In genomic region chrX:1658083-1658463, GRCh38 we compare ENCODE assay signal across 10 cellular contexts. TPM values are rescaled to one million over a fixed set of nuclear protein-coding genes. Genes with fewer than 3 reads are reported as not detected.
DNase-seq lines count a peak whose midpoint lies in the region; ATAC-seq, FAIRE-seq and TF ChIP-seq lines count a peak whose summit lies in the region.
"Had no signal": no experiment of that assay in that cellular context is flagged by ENCODE, and none has a peak within 500 bp of the region (broad histone marks: within the 10 kb centered on the region; RNA-seq: fewer than 3 reads in every experiment).

No MANE protein-coding gene starts in this region.

- TF ChIP-seq EP300 in HepG2 (IDR thresholded peaks at IDR 0.05; ENCODE audit: low read depth in 2 of 2, low read length in 2 of 2): no peak
- TF ChIP-seq EP300 in HepG2 (CRISPR knock-in tag; IDR thresholded peaks at IDR 0.05; ENCODE audit: borderline replicate concordance): no peak

- no peaks in the 10 kb centered on the region for H3K9me3 ChIP-seq in HepG2 (ENCODE audit: low read length)

- no peak overlapping the region for H2AFZ ChIP-seq in HepG2 (ENCODE audit: low read length)

- in situ Hi-C loops in HepG2 (cut with HindIII; ENCODE audit: extremely low pct_ligation_motif_present, low pct_unique_long_range_greater_than_20kb): no loop called here

- CTCF ChIA-PET in HepG2 (lab: Yijun Ruan, JAX; ENCODE audit: low intra/inter-chr PET ratio, low total read pairs): no interaction called here

- POLR2A ChIA-PET in HepG2 (lab: Yijun Ruan, JAX): no interaction called here

- no peaks in the 10 kb centered on the region for H4K20me1 ChIP-seq in HepG2 (ENCODE audit: insufficient read depth, low read length)

- BruUV-seq in HepG2 (replicated peaks; lab: Mats Ljungman, UMichigan): no TSS peak

- TF ChIP-seq CTCF in HepG2 (CRISPR knock-in tag; IDR thresholded peaks at IDR 0.05): no peak

- FAIRE-seq in HepG2 (lab: Jason Lieb, UNC): no peak

- no peak for TF ChIP-seq POLR2A in HepG2 (IDR thresholded peaks at IDR 0.05; ENCODE audit: insufficient read depth in 1 of 2, low read depth in 2 of 2, low read length in 2 of 2)

- no peak overlapping the region for H3K4me3 ChIP-seq in HepG2 (replicated peaks in 1 of 3; ENCODE audit: insufficient read depth in 1 of 3, low read depth in 2 of 3, low read length in 3 of 3)

- H3K36me3 ChIP-seq in HepG2 (replicated peaks in 1 of 2; ENCODE audit: control insufficient read depth in 1 of 2, insufficient read depth in 2 of 2, low read length in 2 of 2): no peaks in the 10 kb centered on the region

- no peaks in the 10 kb centered on the region for H3K79me2 ChIP-seq in HepG2 (ENCODE audit: insufficient read depth, low read length)

- H3K4me2 ChIP-seq in HepG2 (ENCODE audit: low read depth, low read length): peak overlapping the region; percentile 34

- no peaks in the 10 kb centered on the region for H3K4me1 ChIP-seq in HepG2 (ENCODE audit: insufficient read depth, low read length)

- peak; percentile 23 for ATAC-seq in GM21737 (IDR thresholded peaks at IDR 0.05; ENCODE audit: unreplicated experiment)
- peak; percentile 63 for ATAC-seq in SK-N-SH treated with all-trans-retinoic acid at 6 μM for 48 hours
- ATAC-seq in HepG2: peak; percentile 48

- 32% methylated on average over 13 of the region's 13 CpGs for WGBS in HepG2 (ENCODE audit: low lambda C conversion rate)

- peak; percentile 35 for DNase-seq in DMS79 (lab: John Stamatoyannopoulos, UW)
- no peak for DNase-seq in HepG2 (ENCODE audit: low spot score)
- no peak for DNase-seq in SW 1271 (lab: John Stamatoyannopoulos, UW)
- no peak for DNase-seq in NCI-H446 treated with DMSO at 0.1 percent for 48 hours (lab: John Stamatoyannopoulos, UW)
- DNase-seq in HPDE6-E6E7 (ENCODE audit: extremely low spot score): no peak
- no peak for DNase-seq in stimulated activated naive CD4-positive, alpha-beta T cell treated with Interleukin-2 at 50 U/mL for 16 hours (lab: John Stamatoyannopoulos, UW)

- H3K9ac ChIP-seq in HepG2 (ENCODE audit: insufficient read depth, low read depth, low read length): no peak overlapping the region

- no peak overlapping the region for H3K27ac ChIP-seq in HepG2 (ENCODE audit: extremely low read length, insufficient read depth, low read length)

- intact Hi-C loops in HepG2 (cut with micrococcal nuclease; ENCODE audit: unreplicated experiment): no loop called here

- TF ChIP-seq RAD21 in HepG2 (CRISPR knock-in tag; IDR thresholded peaks at IDR 0.05): no peak

- H3K27me3 ChIP-seq in HepG2 (ENCODE audit: control insufficient read depth in 1 of 2, insufficient read depth in 2 of 2, low read length in 2 of 2): no peaks in the 10 kb centered on the region

TF ChIP-seq in SK-N-SH treated with all-trans-retinoic acid at 6 μM for 48 hours, 23 proteins besides CTCF, POLR2A, EP300 and RAD21 (continues in another document):
- TF ChIP-seq ZNF565 (CRISPR knock-in tag; conservative IDR thresholded peaks at IDR 0.05; ENCODE audit: low read depth) (no peak), ZNF8 (CRISPR knock-in tag; IDR thresholded peaks at IDR 0.05) (no peak), ESRRG (CRISPR knock-in tag; IDR thresholded peaks at IDR 0.05) (no peak), POU6F1 (CRISPR knock-in tag; IDR thresholded peaks at IDR 0.05; ENCODE audit: borderline replicate concordance, low read depth) (no peak), ZNF70 (CRISPR knock-in tag; IDR thresholded peaks at IDR 0.05) (no peak), TCF4 (CRISPR knock-in tag; IDR thresholded peaks at IDR 0.05; ENCODE audit: borderline replicate concordance) (no peak), CSDC2 (CRISPR knock-in tag; IDR thresholded peaks at IDR 0.05) (no peak), ZFP30 (CRISPR knock-in tag; IDR thresholded peaks at IDR 0.05) (no peak)

TF ChIP-seq in HepG2, 621 proteins besides CTCF, POLR2A, EP300 and RAD21 (continues in another document):
- TF ChIP-seq MLXIP (CRISPR knock-in tag; IDR thresholded peaks at IDR 0.05; ENCODE audit: borderline replicate concordance): no peak
- no peak for TF ChIP-seq MTF2 (CRISPR knock-in tag; IDR thresholded peaks at IDR 0.05; ENCODE audit: borderline replicate concordance)
- TF ChIP-seq HDAC1 (CRISPR knock-in tag; IDR thresholded peaks at IDR 0.05): no peak
- TF ChIP-seq THRA (CRISPR knock-in tag; IDR thresholded peaks at IDR 0.05; ENCODE audit: borderline replicate concordance): no peak
- TF ChIP-seq DR1 (CRISPR knock-in tag; IDR thresholded peaks at IDR 0.05): no peak

RNA-seq across cellular contexts. Expression of gene ASMT, which starts 43.2 kb away (rescaled TPM):
- not detected in 2 replicates for total RNA-seq in HepG2 (2016; rRNA removed; fragmentation: Illumina TruSeq; extraction: Trizol)
- total RNA-seq in HepG2 (2016; cell fraction: cytosol; rRNA removed; fragmentation: Illumina TruSeq; extraction: Trizol; ENCODE audit: low read depth): not detected in 2 replicates
- not detected in 2 replicates for total RNA-seq in HepG2 (2016; cell fraction: insoluble cytoplasmic fraction; rRNA removed; fragmentation: Illumina TruSeq; extraction: Trizol)
- total RNA-seq in HepG2 (2016; cell fraction: membrane; rRNA removed; fragmentation: Illumina TruSeq; extraction: Trizol): not detected in 2 replicates
- not detected in 2 replicates for total RNA-seq in HepG2 (2016; cell fraction: nucleus; rRNA removed; fragmentation: Illumina TruSeq; extraction: Trizol)
- 0.04 and 0.33 TPM in 2 replicates for polyA plus RNA-seq in HepG2 (2011; rRNA removed)
- polyA plus RNA-seq in HepG2 (2011; cell fraction: cytosol; rRNA removed): 0.04 and 0.06 TPM in 2 replicates
- not detected in 2 replicates for polyA plus RNA-seq in HepG2 (2011; cell fraction: nucleus; rRNA removed)
- not detected in 2 replicates for polyA plus RNA-seq in HepG2 (2012)
- polyA plus RNA-seq in HepG2 (2016; cell fraction: cytosol; fragmentation: Illumina TruSeq; extraction: Trizol; ENCODE audit: low read depth): 0.14 TPM in 1 of 2 replicates, not detected in the other
- not detected in 2 replicates for polyA plus RNA-seq in HepG2 (2016; cell fraction: insoluble cytoplasmic fraction; fragmentation: Illumina TruSeq; extraction: Trizol; ENCODE audit: low read depth)
- polyA plus RNA-seq in HepG2 (2016; cell fraction: membrane; fragmentation: Illumina TruSeq; extraction: Trizol; ENCODE audit: low read depth): 0.15 TPM in 1 of 2 replicates, not detected in the other
- not detected in 2 replicates for polyA plus RNA-seq in HepG2 (2016; cell fraction: nucleus; fragmentation: Illumina TruSeq; extraction: Trizol; ENCODE audit: insufficient read depth, low read depth)
- not detected in 2 replicates for polyA minus RNA-seq in HepG2 (2011; rRNA and poly(A)+ RNA removed; ENCODE audit: low replicate concordance)
- not detected in 2 replicates for polyA minus RNA-seq in HepG2 (2011; cell fraction: cytosol; rRNA and poly(A)+ RNA removed)
- polyA minus RNA-seq in HepG2 (2011; cell fraction: nucleus; rRNA and poly(A)+ RNA removed): not detected in 2 replicates
- total RNA-seq: dermis microvascular lymphatic vessel endothelial cell, skeletal muscle tissue had no signal
